ENCODE assay signal across 29 cellular contexts in the genomic region with DNA sequence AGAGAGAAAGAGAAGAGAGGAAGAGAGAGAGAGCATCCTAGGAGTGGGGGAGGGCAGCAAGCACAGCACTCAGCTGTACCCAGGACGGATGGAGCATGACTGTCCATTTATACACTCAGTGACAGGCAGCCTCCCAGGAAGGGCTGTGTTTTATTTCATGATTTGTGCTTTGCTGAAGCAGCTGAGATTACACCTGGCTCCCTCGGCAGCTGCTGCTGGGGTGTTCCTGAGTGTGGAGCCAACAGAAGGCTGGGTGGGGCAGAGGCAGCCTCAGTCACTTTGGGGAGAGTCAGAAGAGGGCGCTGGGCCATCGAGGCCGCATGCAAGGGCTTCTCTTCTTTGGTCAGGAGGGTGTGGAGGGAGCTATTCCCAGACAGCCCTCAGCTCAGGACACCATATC. TPM values are rescaled to one million over a fixed set of nuclear protein-coding genes. Genes with fewer than 3 reads are reported as not detected.
DNase-seq lines count a peak whose midpoint lies in the region; ATAC-seq and TF ChIP-seq lines count a peak whose summit lies in the region.
"Had no signal": no experiment of that assay in that cellular context is flagged by ENCODE, and none has a peak within 500 bp of the region (broad histone marks: within the 10 kb centered on the region; RNA-seq: fewer than 3 reads in every experiment).

No MANE protein-coding gene starts in this region.

- H3K27ac Mint-ChIP-seq in activated CD8-positive, alpha-beta memory T cell treated with anti-CD3 and anti-CD28 coated beads, Interleukin-2, amount 10 ng/mL, durations not matched to agents 7 days and 5 days: no peak overlapping the region
- H3K27ac Mint-ChIP-seq in WTC11 (no peak overlapping the region), neural progenitor cell (no peak overlapping the region)
- H3K27ac Mint-ChIP-seq: CD8-positive, alpha-beta memory T cell had no signal

- POLR2A ChIA-PET in WTC11 (lab: Charles Lee): no interaction called here

- H3K4me3 ChIP-seq in neural progenitor cell: no peak overlapping the region
- H3K4me3 ChIP-seq: Peyer's patch, SK-N-MC had no signal

- no peak overlapping the region for H3K27ac ChIP-seq in neural progenitor cell
- H3K27ac ChIP-seq: HL-60, Peyer's patch, SK-N-MC had no signal

- peaks cover 9% of the 10 kb centered on the region for H3K27me3 Mint-ChIP-seq in activated CD8-positive, alpha-beta memory T cell treated with anti-CD3 and anti-CD28 coated beads, Interleukin-2, amount 10 ng/mL, durations not matched to agents 7 days and 5 days
- H3K27me3 Mint-ChIP-seq in WTC11 (ENCODE audit: low read depth) (peaks cover 5% of the 10 kb centered on the region), neural progenitor cell (ENCODE audit: insufficient read depth, low read depth) (peaks cover 3% of the 10 kb centered on the region)

- H3K9ac ChIP-seq in neural progenitor cell: no peak overlapping the region

- H3K4me3 Mint-ChIP-seq in activated CD8-positive, alpha-beta memory T cell treated with anti-CD3 and anti-CD28 coated beads, Interleukin-2, amount 10 ng/mL, durations not matched to agents 7 days and 5 days: no peak overlapping the region
- H3K4me3 Mint-ChIP-seq in WTC11 (no peak overlapping the region), neural progenitor cell (no peak overlapping the region)
- H3K4me3 Mint-ChIP-seq: CD14-positive monocyte; CD8-positive, alpha-beta memory T cell had no signal

- no peak for ATAC-seq in activated CD8-positive, alpha-beta memory T cell treated with anti-CD3 and anti-CD28 coated beads, Interleukin-2, amount 10 ng/mL, durations not matched to agents 7 days and 5 days
- ATAC-seq in WTC11 (0 out of 2 replicates have a peak, but pooled peaks have one; percentile 22), GM21367 (IDR thresholded peaks at IDR 0.05; ENCODE audit: unreplicated experiment) (no peak)
- ATAC-seq: HCT116 had no signal

- H3K4me1 ChIP-seq in neural progenitor cell: no peaks in the 10 kb centered on the region
- H3K4me1 ChIP-seq: BE2C, Peyer's patch had no signal

- H3K36me3 Mint-ChIP-seq in activated CD8-positive, alpha-beta memory T cell treated with anti-CD3 and anti-CD28 coated beads, Interleukin-2, amount 10 ng/mL, durations not matched to agents 7 days and 5 days: no peaks in the 10 kb centered on the region
- no peaks in the 10 kb centered on the region for H3K36me3 Mint-ChIP-seq in WTC11
- H3K36me3 Mint-ChIP-seq in neural progenitor cell: no peaks in the 10 kb centered on the region
- H3K36me3 Mint-ChIP-seq: CD8-positive, alpha-beta memory T cell had no signal

- H2AFZ ChIP-seq in neural progenitor cell (replicated peaks): no peak overlapping the region

- no peaks in the 10 kb centered on the region for H3K36me3 ChIP-seq in neural progenitor cell
- H3K36me3 ChIP-seq: BE2C, Peyer's patch had no signal

- no peak overlapping the region for H3K4me2 ChIP-seq in neural progenitor cell

- H3K9me3 ChIP-seq in neural progenitor cell (ENCODE audit: low read depth): no peaks in the 10 kb centered on the region
- H3K9me3 ChIP-seq: BE2C, Peyer's patch had no signal

- H3K4me1 Mint-ChIP-seq in activated CD8-positive, alpha-beta memory T cell treated with anti-CD3 and anti-CD28 coated beads, Interleukin-2, amount 10 ng/mL, durations not matched to agents 7 days and 5 days: no peaks in the 10 kb centered on the region
- H3K4me1 Mint-ChIP-seq in WTC11: no peaks in the 10 kb centered on the region
- no peaks in the 10 kb centered on the region for H3K4me1 Mint-ChIP-seq in neural progenitor cell
- H3K4me1 Mint-ChIP-seq: CD8-positive, alpha-beta memory T cell had no signal

- DNase-seq in activated CD8-positive, alpha-beta memory T cell treated with anti-CD3 and anti-CD28 coated beads for 24 hours: peak; percentile 24
- no peak for DNase-seq in activated CD8-positive, alpha-beta memory T cell treated with anti-CD3 and anti-CD28 coated beads, Interleukin-2, amount 10 ng/mL, durations not matched to agents 7 days and 5 days
- DNase-seq in DMS153 (lab: John Stamatoyannopoulos, UW) (peak; percentile 29), WTC11 (ENCODE audit: low spot score) (no peak), myocyte (ENCODE audit: low read depth) (peak; percentile 19), RPMI8226 (no peak), neural progenitor cell (ENCODE audit: low spot score) (no peak)
- DNase-seq: BE2C; Calu3; CD8-positive, alpha-beta memory T cell; DMS79 treated with DMSO at 0.1 percent for 48 hours; GF-D8; Karpas-422; NCI-H1092; NCI-H1417 treated with DMSO at 0.1 percent for 48 hours; NCI-H1694 treated with DMSO at 0.1 percent for 48 hours; NCI-H2081 treated with DMSO at 0.1 percent for 48 hours; NCI-H446 treated with DMSO at 0.1 percent for 48 hours; NCI-H526; OCI-M1; Peyer's patch; SIG-M5 had no signal

- CTCF ChIA-PET in activated CD8-positive, alpha-beta memory T cell treated with anti-CD3 and anti-CD28 coated beads, Interleukin-2, amount 10 ng/mL, durations not matched to agents 7 days and 5 days (lab: Charles Lee): no interaction called here
- CTCF ChIA-PET in WTC11 (lab: Charles Lee): interaction anchor here (0.8 to 2.7 kb wide), 4 partner anchors 14 to 121 kb away, joined by 4 to 16 read pairs (median 7); no protein-coding TSS in a partner anchor

- H3K27me3 ChIP-seq in neural progenitor cell: no peaks in the 10 kb centered on the region
- H3K27me3 ChIP-seq: BE2C, Peyer's patch had no signal

- H4K20me1 ChIP-seq in neural progenitor cell (ENCODE audit: low read depth): no peaks in the 10 kb centered on the region

- H3K9me3 Mint-ChIP-seq in activated CD8-positive, alpha-beta memory T cell treated with anti-CD3 and anti-CD28 coated beads, Interleukin-2, amount 10 ng/mL, durations not matched to agents 7 days and 5 days (ENCODE audit: low read depth): no peaks in the 10 kb centered on the region
- H3K9me3 Mint-ChIP-seq in WTC11 (peaks cover 21% of the 10 kb centered on the region), neural progenitor cell (peaks cover under 1% of the 10 kb centered on the region)

- no peaks in the 10 kb centered on the region for H3F3A ChIP-seq in neural progenitor cell (ENCODE audit: low read depth)

- TF ChIP-seq CTCF in WTC11 (IDR thresholded peaks at IDR 0.05) (no peak), neural progenitor cell (IDR thresholded peaks at IDR 0.05) (no peak)

- H3K79me2 ChIP-seq in neural progenitor cell (ENCODE audit: low read depth): no peaks in the 10 kb centered on the region

TF ChIP-seq in WTC11, 78 proteins besides CTCF, POLR2A, EP300 and RAD21:
- TF ChIP-seq NR1H2 (CRISPR knock-in tag; IDR thresholded peaks at IDR 0.05) (no peak), ATF1 (CRISPR knock-in tag; IDR thresholded peaks at IDR 0.05) (no peak), RELA (CRISPR knock-in tag; IDR thresholded peaks at IDR 0.05; ENCODE audit: borderline replicate concordance) (no peak), CREB1 (CRISPR knock-in tag; IDR thresholded peaks at IDR 0.05) (no peak)
- TF ChIP-seq, protein P1, sequence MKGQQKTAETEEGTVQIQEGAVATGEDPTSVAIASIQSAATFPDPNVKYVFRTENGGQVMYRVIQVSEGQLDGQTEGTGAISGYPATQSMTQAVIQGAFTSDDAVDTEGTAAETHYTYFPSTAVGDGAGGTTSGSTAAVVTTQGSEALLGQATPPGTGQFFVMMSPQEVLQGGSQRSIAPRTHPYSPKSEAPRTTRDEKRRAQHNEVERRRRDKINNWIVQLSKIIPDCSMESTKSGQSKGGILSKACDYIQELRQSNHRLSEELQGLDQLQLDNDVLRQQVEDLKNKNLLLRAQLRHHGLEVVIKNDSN (CRISPR knock-in tag; IDR thresholded peaks at IDR 0.05): no peak
- TF ChIP-seq, protein P2, sequence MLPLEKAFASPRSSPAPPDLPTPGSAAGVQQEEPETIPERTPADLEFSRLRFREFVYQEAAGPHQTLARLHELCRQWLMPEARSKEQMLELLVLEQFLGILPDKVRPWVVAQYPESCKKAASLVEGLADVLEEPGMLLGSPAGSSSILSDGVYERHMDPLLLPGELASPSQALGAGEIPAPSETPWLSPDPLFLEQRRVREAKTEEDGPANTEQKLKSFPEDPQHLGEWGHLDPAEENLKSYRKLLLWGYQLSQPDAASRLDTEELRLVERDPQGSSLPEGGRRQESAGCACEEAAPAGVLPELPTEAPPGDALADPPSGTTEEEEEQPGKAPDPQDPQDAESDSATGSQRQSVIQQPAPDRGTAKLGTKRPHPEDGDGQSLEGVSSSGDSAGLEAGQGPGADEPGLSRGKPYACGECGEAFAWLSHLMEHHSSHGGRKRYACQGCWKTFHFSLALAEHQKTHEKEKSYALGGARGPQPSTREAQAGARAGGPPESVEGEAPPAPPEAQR (CRISPR knock-in tag; IDR thresholded peaks at IDR 0.05): no peak
- TF ChIP-seq, protein P3, sequence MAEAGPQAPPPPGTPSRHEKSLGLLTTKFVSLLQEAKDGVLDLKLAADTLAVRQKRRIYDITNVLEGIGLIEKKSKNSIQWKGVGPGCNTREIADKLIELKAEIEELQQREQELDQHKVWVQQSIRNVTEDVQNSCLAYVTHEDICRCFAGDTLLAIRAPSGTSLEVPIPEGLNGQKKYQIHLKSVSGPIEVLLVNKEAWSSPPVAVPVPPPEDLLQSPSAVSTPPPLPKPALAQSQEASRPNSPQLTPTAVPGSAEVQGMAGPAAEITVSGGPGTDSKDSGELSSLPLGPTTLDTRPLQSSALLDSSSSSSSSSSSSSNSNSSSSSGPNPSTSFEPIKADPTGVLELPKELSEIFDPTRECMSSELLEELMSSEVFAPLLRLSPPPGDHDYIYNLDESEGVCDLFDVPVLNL (CRISPR knock-in tag; IDR thresholded peaks at IDR 0.05; ENCODE audit: borderline replicate concordance, low read depth): no peak
- TF ChIP-seq, protein P4, sequence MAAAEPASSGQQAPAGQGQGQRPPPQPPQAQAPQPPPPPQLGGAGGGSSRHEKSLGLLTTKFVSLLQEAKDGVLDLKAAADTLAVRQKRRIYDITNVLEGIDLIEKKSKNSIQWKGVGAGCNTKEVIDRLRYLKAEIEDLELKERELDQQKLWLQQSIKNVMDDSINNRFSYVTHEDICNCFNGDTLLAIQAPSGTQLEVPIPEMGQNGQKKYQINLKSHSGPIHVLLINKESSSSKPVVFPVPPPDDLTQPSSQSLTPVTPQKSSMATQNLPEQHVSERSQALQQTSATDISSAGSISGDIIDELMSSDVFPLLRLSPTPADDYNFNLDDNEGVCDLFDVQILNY (CRISPR knock-in tag; IDR thresholded peaks at IDR 0.05): no peak

RNA-seq across cellular contexts. Expression of a gene that starts 47.7 kb away (rescaled TPM):
- total RNA-seq in activated CD8-positive, alpha-beta memory T cell treated with anti-CD3 and anti-CD28 coated beads, Interleukin-2, amount 10 ng/mL, durations not matched to agents 7 days and 5 days: not detected
- total RNA-seq in WTC11 (2021) (not detected in 3 replicates), myocyte (not detected in 2 replicates), neural progenitor cell (ENCODE audit: low replicate concordance) (not detected in 2 replicates)
- polyA plus RNA-seq in myocyte (2012): not detected
- total RNA-seq: A673; Calu3; CD8-positive, alpha-beta memory T cell; H4; Peyer's patch had no signal
- polyA plus RNA-seq: CD14-positive monocyte; CD8-positive, alpha-beta memory T cell had no signal

Comparison
In these comparisons a context has a peak if more than half of its experiments do, and no peak if none do; other contexts are left out.
1. DNase-seq: peak in activated CD8-positive, alpha-beta memory T cell treated with anti-CD3 and anti-CD28 coated beads for 24 hours (single experiment), DMS153 (single experiment) and myocyte (single experiment); none in activated CD8-positive, alpha-beta memory T cell treated with anti-CD3 and anti-CD28 coated beads, Interleukin-2, amount 10 ng/mL, durations not matched to agents 7 days and 5 days (single experiment), WTC11 (single experiment), RPMI8226 (single experiment) and neural progenitor cell (single experiment).